In the genomic region with DNA sequence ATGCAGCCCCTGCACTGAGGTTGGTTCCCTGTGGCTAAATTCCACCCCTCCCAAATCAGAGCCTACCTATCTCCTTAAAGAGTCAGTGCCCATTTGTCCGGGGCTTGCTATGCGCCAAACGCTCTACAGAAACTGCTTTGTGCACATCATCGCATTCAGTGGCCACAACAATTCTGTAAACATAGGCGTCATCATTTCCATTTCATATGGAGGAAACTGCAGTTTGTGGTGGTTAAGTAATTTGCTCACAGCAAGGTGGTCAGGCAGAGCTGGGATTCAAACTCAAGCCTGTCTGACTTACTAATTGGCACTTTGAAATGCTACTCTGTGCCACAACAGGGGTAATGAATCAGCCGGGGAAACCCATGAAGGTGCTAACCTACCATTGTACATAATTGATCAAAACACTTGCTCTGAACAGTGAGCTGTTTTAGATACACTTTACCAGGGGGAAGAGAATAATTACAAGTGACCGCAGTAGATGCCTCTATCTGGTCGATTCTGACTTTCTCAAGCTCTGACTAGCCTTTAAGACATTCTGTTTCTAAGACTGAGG, we compare ENCODE assay signal across 1 cellular context.
TF ChIP-seq lines count a peak whose summit lies in the region.

No MANE protein-coding gene starts in this region.

TF ChIP-seq in HCT116, 20 proteins besides CTCF, POLR2A, EP300 and RAD21 (continued from another document):
- TF ChIP-seq, protein P1, sequence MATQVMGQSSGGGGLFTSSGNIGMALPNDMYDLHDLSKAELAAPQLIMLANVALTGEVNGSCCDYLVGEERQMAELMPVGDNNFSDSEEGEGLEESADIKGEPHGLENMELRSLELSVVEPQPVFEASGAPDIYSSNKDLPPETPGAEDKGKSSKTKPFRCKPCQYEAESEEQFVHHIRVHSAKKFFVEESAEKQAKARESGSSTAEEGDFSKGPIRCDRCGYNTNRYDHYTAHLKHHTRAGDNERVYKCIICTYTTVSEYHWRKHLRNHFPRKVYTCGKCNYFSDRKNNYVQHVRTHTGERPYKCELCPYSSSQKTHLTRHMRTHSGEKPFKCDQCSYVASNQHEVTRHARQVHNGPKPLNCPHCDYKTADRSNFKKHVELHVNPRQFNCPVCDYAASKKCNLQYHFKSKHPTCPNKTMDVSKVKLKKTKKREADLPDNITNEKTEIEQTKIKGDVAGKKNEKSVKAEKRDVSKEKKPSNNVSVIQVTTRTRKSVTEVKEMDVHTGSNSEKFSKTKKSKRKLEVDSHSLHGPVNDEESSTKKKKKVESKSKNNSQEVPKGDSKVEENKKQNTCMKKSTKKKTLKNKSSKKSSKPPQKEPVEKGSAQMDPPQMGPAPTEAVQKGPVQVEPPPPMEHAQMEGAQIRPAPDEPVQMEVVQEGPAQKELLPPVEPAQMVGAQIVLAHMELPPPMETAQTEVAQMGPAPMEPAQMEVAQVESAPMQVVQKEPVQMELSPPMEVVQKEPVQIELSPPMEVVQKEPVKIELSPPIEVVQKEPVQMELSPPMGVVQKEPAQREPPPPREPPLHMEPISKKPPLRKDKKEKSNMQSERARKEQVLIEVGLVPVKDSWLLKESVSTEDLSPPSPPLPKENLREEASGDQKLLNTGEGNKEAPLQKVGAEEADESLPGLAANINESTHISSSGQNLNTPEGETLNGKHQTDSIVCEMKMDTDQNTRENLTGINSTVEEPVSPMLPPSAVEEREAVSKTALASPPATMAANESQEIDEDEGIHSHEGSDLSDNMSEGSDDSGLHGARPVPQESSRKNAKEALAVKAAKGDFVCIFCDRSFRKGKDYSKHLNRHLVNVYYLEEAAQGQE (IDR thresholded peaks at IDR 0.05; ENCODE audit: low read depth): no peak
- TF ChIP-seq SIN3A (IDR thresholded peaks at IDR 0.05; ENCODE audit: low read depth) (no peak), CBX3 (IDR thresholded peaks at IDR 0.05; ENCODE audit: low read depth) (no peak)
